Comparison of ENCODE assay signal across 21 cellular contexts in the genomic region with DNA sequence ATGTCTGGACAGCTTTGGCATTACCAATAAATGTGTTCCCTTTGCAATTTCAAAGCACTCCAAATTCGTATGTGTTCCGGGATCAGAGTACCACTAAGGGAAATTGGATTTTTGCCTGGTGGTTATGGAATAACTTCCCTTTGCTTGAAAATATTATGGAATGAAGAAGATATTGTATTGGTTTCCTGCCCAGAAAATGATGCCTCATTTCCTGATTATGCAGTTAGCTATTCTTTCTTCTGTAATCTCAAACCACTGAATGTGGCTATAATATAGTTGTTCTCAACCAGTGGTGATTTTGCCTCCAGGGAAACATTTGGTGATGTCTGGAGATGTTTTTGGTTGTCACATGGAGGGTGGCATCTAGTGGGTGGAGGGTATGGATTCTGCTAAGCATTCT.
A peak's percentile ranks its signal among the peaks of the same experiment; 100 is the strongest.
DNase-seq lines count a peak whose midpoint lies in the region; ATAC-seq and TF ChIP-seq lines count a peak whose summit lies in the region.
"Had no signal": no experiment of that assay in that cellular context is flagged by ENCODE, and none has a peak within 500 bp of the region (broad histone marks: within the 10 kb centered on the region; RNA-seq: fewer than 3 reads in every experiment).

No MANE protein-coding gene starts in this region.

- H3K4me3 ChIP-seq in AG10803 (ENCODE audit: low read length) (no peak overlapping the region), RWPE2 (ENCODE audit: severe bottlenecking) (no peak overlapping the region), epithelial cell of esophagus (ENCODE audit: low read length) (no peak overlapping the region), muscle layer of colon (ENCODE audit: low read depth in 1 of 2, low read length in 2 of 2) (no peak overlapping the region), heart left ventricle (no peak overlapping the region)
- H3K4me3 ChIP-seq: gastrocnemius medialis, lung had no signal

- ATAC-seq in RWPE2 (ENCODE audit: low read depth) (peak; percentile 29; the same call in 1 of the 3 replicates), heart left ventricle (no peak), GM18519 (IDR thresholded peaks at IDR 0.05; ENCODE audit: low FRiP score, unreplicated experiment) (no peak), HG03378 (IDR thresholded peaks at IDR 0.05; ENCODE audit: unreplicated experiment) (no peak)
- ATAC-seq: activated T-cell treated with anti-CD3 and anti-CD28 coated beads, Interleukin-2, amount 50 U/mL, for 4 hours; CD8-positive, alpha-beta T cell; effector memory CD8-positive, alpha-beta T cell; gastrocnemius medialis; Right ventricle myocardium inferior; stimulated activated naive CD8-positive, alpha-beta T cell treated with anti-CD3 and anti-CD28 coated beads, Interleukin-15, amount 100 ng/mL, for 72 hours had no signal

- intact Hi-C loops in heart left ventricle (cut with DNase I): no loop called here

- H3K27me3 ChIP-seq in RWPE2 (ENCODE audit: insufficient read depth, poor library complexity, severe bottlenecking): no peaks in the 10 kb centered on the region
- no peaks in the 10 kb centered on the region for H3K27me3 ChIP-seq in muscle layer of colon (ENCODE audit: control insufficient read depth in 1 of 2, insufficient read depth in 2 of 2, low read length in 2 of 2)
- no peaks in the 10 kb centered on the region for H3K27me3 ChIP-seq in heart left ventricle
- H3K27me3 ChIP-seq: gastrocnemius medialis had no signal

- H3K27ac ChIP-seq in RWPE2 (ENCODE audit: poor library complexity, severe bottlenecking) (peak overlapping the region; percentile 32), muscle layer of colon (ENCODE audit: low read depth, low read length) (peak overlapping the region; percentile 28), heart left ventricle (peak overlapping the region in 1 of 12 donors; percentile 32)
- H3K27ac ChIP-seq: gastrocnemius medialis, WERI-Rb-1 had no signal

- no peak overlapping the region for H3K9ac ChIP-seq in muscle layer of colon (ENCODE audit: low read length)

- WGBS in heart left ventricle, 4 donors: 25 to 48% (median 39%) methylated on average over 2 of the region's 2 CpGs

- H3K9me3 ChIP-seq in RWPE2 (ENCODE audit: severe bottlenecking) (no peaks in the 10 kb centered on the region), muscle layer of colon (ENCODE audit: low read length) (no peaks in the 10 kb centered on the region), heart left ventricle (no peaks in the 10 kb centered on the region)
- H3K9me3 ChIP-seq: gastrocnemius medialis had no signal

- peak; percentile 8 for DNase-seq in AG10803 (ENCODE audit: low read depth)
- DNase-seq in RWPE2 (ENCODE audit: low spot score): no peak
- DNase-seq in epithelial cell of esophagus (ENCODE audit: low read depth): peak; percentile 20
- no peak for DNase-seq in DMS53 treated with DMSO at 0.1 percent for 48 hours (lab: John Stamatoyannopoulos, UW; ENCODE audit: unreplicated experiment)
- no peak for DNase-seq in heart left ventricle
- DNase-seq: activated CD4-positive, alpha-beta memory T cell treated with anti-CD3 and anti-CD28 coated beads for 36 hours; activated T-cell treated with anti-CD3 and anti-CD28 coated beads, Interleukin-2, amount 50 U/mL, for 4 hours; CD8-positive, alpha-beta T cell; DMS79 treated with DMSO at 0.1 percent for 48 hours; effector memory CD8-positive, alpha-beta T cell; gastrocnemius medialis; NCI-H2029; NCI-H510A; stimulated activated naive CD8-positive, alpha-beta T cell treated with anti-CD3 and anti-CD28 coated beads, Interleukin-15, amount 100 ng/mL, for 72 hours; T-helper 1 cell; WERI-Rb-1 had no signal

- H3K4me1 ChIP-seq in RWPE2 (ENCODE audit: insufficient read depth, poor library complexity, severe bottlenecking) (peaks cover 23% of the 10 kb centered on the region), muscle layer of colon (ENCODE audit: insufficient read depth, low read length) (peaks cover 71% of the 10 kb centered on the region), heart left ventricle (peaks cover 0 to 32% (median 0%) of the 10 kb centered on the region in 12 donors)
- H3K4me1 ChIP-seq: gastrocnemius medialis had no signal

- H3K36me3 ChIP-seq in RWPE2 (ENCODE audit: low read depth): no peaks in the 10 kb centered on the region
- H3K36me3 ChIP-seq in muscle layer of colon (ENCODE audit: insufficient read depth, low read length): no peaks in the 10 kb centered on the region
- no peaks in the 10 kb centered on the region for H3K36me3 ChIP-seq in heart left ventricle
- H3K36me3 ChIP-seq: gastrocnemius medialis, WERI-Rb-1 had no signal

- TF ChIP-seq POLR2A in heart left ventricle (IDR thresholded peaks at IDR 0.05): no peak

- TF ChIP-seq CTCF in AG10803 (conservative IDR thresholded peaks at IDR 0.05; ENCODE audit: low read length) (no peak), RWPE2 (IDR thresholded peaks at IDR 0.05; ENCODE audit: poor library complexity, severe bottlenecking) (no peak), epithelial cell of esophagus (IDR thresholded peaks at IDR 0.05; ENCODE audit: insufficient read depth, low read depth, low read length, missing control alignments) (no peak), heart left ventricle (IDR thresholded peaks at IDR 0.05) (no peak)

Comparison
In these comparisons a context has a peak if more than half of its experiments do, and no peak if none do; other contexts are left out.
1. DNase-seq: peak in AG10803 (single experiment) and epithelial cell of esophagus (single experiment); none in RWPE2 (single experiment), DMS53 treated with DMSO at 0.1 percent for 48 hours (single experiment) and heart left ventricle (0 of 5).